In the genomic region with DNA sequence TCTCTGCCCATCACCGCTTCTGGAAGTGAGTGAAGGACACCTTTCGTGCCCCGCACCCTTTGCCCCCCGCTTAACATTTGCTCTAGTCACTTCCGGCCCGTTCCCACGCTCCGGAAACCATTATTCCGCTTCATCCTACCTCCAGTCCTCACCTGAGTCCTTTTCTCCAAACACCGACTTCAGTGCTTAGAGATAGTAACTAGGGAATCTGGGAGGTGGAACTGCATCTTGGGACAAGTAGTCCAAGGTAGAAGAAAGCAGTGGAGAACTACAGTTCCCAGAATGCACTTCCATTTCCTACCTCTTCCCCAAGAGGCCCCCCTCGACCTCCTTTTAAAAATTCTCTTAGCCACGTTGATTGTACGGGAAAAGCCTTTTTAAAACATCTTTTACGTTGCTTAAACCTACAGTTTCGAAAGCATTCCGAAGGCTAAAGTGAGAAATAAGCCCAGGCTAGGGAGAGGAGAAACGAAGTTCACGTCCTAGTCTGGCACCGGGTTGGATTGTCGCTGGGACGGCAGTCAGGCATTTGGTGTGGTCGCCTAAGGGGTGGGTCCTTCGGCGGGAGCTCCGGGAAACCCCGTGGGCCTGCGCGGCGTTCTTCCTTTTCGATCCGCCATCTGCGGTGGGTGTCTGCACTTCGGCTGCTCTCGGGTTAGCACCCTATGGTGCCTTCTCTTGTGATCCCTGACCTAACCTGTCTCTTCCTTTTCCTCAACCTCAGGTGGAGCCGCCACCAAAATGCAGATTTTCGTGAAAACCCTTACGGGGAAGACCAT, we compare ENCODE assay signal across 1 cellular context.
TF ChIP-seq lines count a peak whose summit lies in the region.

A gene (minus strand): TSS at position 210 of the 779 bp plus-strand sequence. CDS start 9,882 bp downstream, outside the sequence.
A gene (plus strand): TSS at position 605 of the 779 bp plus-strand sequence. CDS start 137 bp downstream, at position 742.

TF ChIP-seq in HepG2, 621 proteins besides CTCF, POLR2A, EP300 and RAD21 (continued from another document and continues in another):
- TF ChIP-seq, protein P1, sequence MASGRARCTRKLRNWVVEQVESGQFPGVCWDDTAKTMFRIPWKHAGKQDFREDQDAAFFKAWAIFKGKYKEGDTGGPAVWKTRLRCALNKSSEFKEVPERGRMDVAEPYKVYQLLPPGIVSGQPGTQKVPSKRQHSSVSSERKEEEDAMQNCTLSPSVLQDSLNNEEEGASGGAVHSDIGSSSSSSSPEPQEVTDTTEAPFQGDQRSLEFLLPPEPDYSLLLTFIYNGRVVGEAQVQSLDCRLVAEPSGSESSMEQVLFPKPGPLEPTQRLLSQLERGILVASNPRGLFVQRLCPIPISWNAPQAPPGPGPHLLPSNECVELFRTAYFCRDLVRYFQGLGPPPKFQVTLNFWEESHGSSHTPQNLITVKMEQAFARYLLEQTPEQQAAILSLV (CRISPR knock-in tag; IDR thresholded peaks at IDR 0.05; ENCODE audit: borderline replicate concordance): peak; percentile 12; the same call in 1 of the 2 replicates
- peak; percentile 49; the same call in 1 of the 2 replicates for TF ChIP-seq KDM4B (CRISPR knock-in tag; IDR thresholded peaks at IDR 0.05)
- TF ChIP-seq, protein P2, sequence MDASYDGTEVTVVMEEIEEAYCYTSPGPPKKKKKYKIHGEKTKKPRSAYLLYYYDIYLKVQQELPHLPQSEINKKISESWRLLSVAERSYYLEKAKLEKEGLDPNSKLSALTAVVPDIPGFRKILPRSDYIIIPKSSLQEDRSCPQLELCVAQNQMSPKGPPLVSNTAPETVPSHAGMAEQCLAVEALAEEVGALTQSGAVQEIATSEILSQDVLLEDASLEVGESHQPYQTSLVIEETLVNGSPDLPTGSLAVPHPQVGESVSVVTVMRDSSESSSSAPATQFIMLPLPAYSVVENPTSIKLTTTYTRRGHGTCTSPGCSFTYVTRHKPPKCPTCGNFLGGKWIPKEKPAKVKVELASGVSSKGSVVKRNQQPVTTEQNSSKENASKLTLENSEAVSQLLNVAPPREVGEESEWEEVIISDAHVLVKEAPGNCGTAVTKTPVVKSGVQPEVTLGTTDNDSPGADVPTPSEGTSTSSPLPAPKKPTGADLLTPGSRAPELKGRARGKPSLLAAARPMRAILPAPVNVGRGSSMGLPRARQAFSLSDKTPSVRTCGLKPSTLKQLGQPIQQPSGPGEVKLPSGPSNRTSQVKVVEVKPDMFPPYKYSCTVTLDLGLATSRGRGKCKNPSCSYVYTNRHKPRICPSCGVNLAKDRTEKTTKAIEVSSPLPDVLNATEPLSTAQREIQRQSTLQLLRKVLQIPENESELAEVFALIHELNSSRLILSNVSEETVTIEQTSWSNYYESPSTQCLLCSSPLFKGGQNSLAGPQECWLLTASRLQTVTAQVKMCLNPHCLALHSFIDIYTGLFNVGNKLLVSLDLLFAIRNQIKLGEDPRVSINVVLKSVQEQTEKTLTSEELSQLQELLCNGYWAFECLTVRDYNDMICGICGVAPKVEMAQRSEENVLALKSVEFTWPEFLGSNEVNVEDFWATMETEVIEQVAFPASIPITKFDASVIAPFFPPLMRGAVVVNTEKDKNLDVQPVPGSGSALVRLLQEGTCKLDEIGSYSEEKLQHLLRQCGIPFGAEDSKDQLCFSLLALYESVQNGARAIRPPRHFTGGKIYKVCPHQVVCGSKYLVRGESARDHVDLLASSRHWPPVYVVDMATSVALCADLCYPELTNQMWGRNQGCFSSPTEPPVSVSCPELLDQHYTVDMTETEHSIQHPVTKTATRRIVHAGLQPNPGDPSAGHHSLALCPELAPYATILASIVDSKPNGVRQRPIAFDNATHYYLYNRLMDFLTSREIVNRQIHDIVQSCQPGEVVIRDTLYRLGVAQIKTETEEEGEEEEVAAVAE (CRISPR knock-in tag; IDR thresholded peaks at IDR 0.05; ENCODE audit: borderline replicate concordance): 0 out of 2 replicates have a peak, but pooled peaks have one; percentile 26
- TF ChIP-seq ZNF124 (CRISPR knock-in tag; IDR thresholded peaks at IDR 0.05): peak; percentile 82
- 0 out of 2 replicates have a peak, but pooled peaks have one; percentile 41 for TF ChIP-seq BHLHE40 (IDR thresholded peaks at IDR 0.05; ENCODE audit: low read length)
- no peak for TF ChIP-seq TP53 (CRISPR knock-in tag; conservative IDR thresholded peaks at IDR 0.05)
- no peak; the same call in 1 of the 2 replicates for TF ChIP-seq NFIC (IDR thresholded peaks at IDR 0.05; ENCODE audit: low read length)
- peak; percentile 4; the same call in 1 of the 2 replicates for TF ChIP-seq XBP1 (CRISPR knock-in tag; IDR thresholded peaks at IDR 0.05)
- TF ChIP-seq, protein P3, sequence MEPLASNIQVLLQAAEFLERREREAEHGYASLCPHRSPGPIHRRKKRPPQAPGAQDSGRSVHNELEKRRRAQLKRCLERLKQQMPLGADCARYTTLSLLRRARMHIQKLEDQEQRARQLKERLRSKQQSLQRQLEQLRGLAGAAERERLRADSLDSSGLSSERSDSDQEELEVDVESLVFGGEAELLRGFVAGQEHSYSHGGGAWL (CRISPR knock-in tag; IDR thresholded peaks at IDR 0.05): peak; percentile 84; the same call in 1 of the 2 replicates
- TF ChIP-seq ZNF550 (CRISPR knock-in tag; IDR thresholded peaks at IDR 0.05; ENCODE audit: borderline replicate concordance): no peak
- peak; percentile 83; the same call in 1 of the 2 replicates for TF ChIP-seq ZNF615 (CRISPR knock-in tag; IDR thresholded peaks at IDR 0.05; ENCODE audit: borderline replicate concordance)
- TF ChIP-seq KAT2B (IDR thresholded peaks at IDR 0.05; ENCODE audit: borderline replicate concordance, low read depth, low read length): no peak
- TF ChIP-seq ZNF558 (CRISPR knock-in tag; IDR thresholded peaks at IDR 0.05; ENCODE audit: borderline replicate concordance): peak; percentile 76; the same call in 1 of the 2 replicates
- TF ChIP-seq ZNF567 (CRISPR knock-in tag; IDR thresholded peaks at IDR 0.05; ENCODE audit: borderline replicate concordance): peak; percentile 94; the same call in 1 of the 2 replicates
- peak; percentile 35; the same call in 1 of the 2 replicates for TF ChIP-seq HMG20B (CRISPR knock-in tag; conservative IDR thresholded peaks at IDR 0.05)
- TF ChIP-seq RBM39 (IDR thresholded peaks at IDR 0.05; ENCODE audit: low read depth, low read length, poor library complexity, severe bottlenecking): peak; percentile 52
- TF ChIP-seq ZNF205 (CRISPR knock-in tag; IDR thresholded peaks at IDR 0.05): no peak; the same call in none of the 2 replicates
- peak; percentile 51; the same call in 1 of the 2 replicates for TF ChIP-seq NCOA2 (CRISPR knock-in tag; IDR thresholded peaks at IDR 0.05)
- TF ChIP-seq U2AF1 (optimal IDR thresholded peaks at IDR 0.05; ENCODE audit: low read depth, low read length): no peak
- no peak for TF ChIP-seq TCF12 (IDR thresholded peaks at IDR 0.05)
- TF ChIP-seq TCF12 (CRISPR knock-in tag; IDR thresholded peaks at IDR 0.05): peak; percentile 19; the same call in 1 of the 2 replicates
- no peak for TF ChIP-seq MBNL3 (CRISPR knock-in tag; conservative IDR thresholded peaks at IDR 0.05)
- TF ChIP-seq, protein P4, sequence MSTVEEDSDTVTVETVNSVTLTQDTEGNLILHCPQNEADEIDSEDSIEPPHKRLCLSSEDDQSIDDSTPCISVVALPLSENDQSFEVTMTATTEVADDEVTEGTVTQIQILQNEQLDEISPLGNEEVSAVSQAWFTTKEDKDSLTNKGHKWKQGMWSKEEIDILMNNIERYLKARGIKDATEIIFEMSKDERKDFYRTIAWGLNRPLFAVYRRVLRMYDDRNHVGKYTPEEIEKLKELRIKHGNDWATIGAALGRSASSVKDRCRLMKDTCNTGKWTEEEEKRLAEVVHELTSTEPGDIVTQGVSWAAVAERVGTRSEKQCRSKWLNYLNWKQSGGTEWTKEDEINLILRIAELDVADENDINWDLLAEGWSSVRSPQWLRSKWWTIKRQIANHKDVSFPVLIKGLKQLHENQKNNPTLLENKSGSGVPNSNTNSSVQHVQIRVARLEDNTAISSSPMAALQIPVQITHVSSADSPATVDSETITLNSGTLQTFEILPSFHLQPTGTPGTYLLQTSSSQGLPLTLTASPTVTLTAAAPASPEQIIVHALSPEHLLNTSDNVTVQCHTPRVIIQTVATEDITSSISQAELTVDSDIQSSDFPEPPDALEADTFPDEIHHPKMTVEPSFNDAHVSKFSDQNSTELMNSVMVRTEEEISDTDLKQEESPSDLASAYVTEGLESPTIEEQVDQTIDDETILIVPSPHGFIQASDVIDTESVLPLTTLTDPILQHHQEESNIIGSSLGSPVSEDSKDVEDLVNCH (CRISPR knock-in tag; IDR thresholded peaks at IDR 0.05): no peak
- no peak for TF ChIP-seq ZNF432 (CRISPR knock-in tag; IDR thresholded peaks at IDR 0.05; ENCODE audit: borderline replicate concordance)
- no peak; the same call in 1 of the 2 replicates for TF ChIP-seq RFX5 (IDR thresholded peaks at IDR 0.05; ENCODE audit: low read depth, low read length)
- peak; percentile 84 for TF ChIP-seq GABPB1 (CRISPR knock-in tag; IDR thresholded peaks at IDR 0.05)
- no peak for TF ChIP-seq HOXA9 (CRISPR knock-in tag; IDR thresholded peaks at IDR 0.05; ENCODE audit: borderline replicate concordance)
- TF ChIP-seq, protein P5, sequence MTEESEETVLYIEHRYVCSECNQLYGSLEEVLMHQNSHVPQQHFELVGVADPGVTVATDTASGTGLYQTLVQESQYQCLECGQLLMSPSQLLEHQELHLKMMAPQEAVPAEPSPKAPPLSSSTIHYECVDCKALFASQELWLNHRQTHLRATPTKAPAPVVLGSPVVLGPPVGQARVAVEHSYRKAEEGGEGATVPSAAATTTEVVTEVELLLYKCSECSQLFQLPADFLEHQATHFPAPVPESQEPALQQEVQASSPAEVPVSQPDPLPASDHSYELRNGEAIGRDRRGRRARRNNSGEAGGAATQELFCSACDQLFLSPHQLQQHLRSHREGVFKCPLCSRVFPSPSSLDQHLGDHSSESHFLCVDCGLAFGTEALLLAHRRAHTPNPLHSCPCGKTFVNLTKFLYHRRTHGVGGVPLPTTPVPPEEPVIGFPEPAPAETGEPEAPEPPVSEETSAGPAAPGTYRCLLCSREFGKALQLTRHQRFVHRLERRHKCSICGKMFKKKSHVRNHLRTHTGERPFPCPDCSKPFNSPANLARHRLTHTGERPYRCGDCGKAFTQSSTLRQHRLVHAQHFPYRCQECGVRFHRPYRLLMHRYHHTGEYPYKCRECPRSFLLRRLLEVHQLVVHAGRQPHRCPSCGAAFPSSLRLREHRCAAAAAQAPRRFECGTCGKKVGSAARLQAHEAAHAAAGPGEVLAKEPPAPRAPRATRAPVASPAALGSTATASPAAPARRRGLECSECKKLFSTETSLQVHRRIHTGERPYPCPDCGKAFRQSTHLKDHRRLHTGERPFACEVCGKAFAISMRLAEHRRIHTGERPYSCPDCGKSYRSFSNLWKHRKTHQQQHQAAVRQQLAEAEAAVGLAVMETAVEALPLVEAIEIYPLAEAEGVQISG (CRISPR knock-in tag; IDR thresholded peaks at IDR 0.05): peak; percentile 80
- TF ChIP-seq MEIS1 (CRISPR knock-in tag; IDR thresholded peaks at IDR 0.05; ENCODE audit: borderline replicate concordance): 0 out of 2 replicates have a peak, but pooled peaks have one; percentile 56
- TF ChIP-seq NCOA1 (CRISPR knock-in tag; IDR thresholded peaks at IDR 0.05): 0 out of 2 replicates have a peak, but pooled peaks have one; percentile 4
- TF ChIP-seq, protein P6, sequence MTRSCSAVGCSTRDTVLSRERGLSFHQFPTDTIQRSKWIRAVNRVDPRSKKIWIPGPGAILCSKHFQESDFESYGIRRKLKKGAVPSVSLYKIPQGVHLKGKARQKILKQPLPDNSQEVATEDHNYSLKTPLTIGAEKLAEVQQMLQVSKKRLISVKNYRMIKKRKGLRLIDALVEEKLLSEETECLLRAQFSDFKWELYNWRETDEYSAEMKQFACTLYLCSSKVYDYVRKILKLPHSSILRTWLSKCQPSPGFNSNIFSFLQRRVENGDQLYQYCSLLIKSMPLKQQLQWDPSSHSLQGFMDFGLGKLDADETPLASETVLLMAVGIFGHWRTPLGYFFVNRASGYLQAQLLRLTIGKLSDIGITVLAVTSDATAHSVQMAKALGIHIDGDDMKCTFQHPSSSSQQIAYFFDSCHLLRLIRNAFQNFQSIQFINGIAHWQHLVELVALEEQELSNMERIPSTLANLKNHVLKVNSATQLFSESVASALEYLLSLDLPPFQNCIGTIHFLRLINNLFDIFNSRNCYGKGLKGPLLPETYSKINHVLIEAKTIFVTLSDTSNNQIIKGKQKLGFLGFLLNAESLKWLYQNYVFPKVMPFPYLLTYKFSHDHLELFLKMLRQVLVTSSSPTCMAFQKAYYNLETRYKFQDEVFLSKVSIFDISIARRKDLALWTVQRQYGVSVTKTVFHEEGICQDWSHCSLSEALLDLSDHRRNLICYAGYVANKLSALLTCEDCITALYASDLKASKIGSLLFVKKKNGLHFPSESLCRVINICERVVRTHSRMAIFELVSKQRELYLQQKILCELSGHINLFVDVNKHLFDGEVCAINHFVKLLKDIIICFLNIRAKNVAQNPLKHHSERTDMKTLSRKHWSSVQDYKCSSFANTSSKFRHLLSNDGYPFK (CRISPR knock-in tag; IDR thresholded peaks at IDR 0.05; ENCODE audit: borderline replicate concordance): peak; percentile 81; the same call in 1 of the 2 replicates
- peak; percentile 74; the same call in 1 of the 2 replicates for TF ChIP-seq ARHGAP35 (CRISPR knock-in tag; IDR thresholded peaks at IDR 0.05; ENCODE audit: borderline replicate concordance)
- TF ChIP-seq SRSF9 (IDR thresholded peaks at IDR 0.05; ENCODE audit: borderline replicate concordance, insufficient read depth, low read depth, low read length, poor library complexity, severe bottlenecking): no peak
- TF ChIP-seq ESRRA (CRISPR knock-in tag; IDR thresholded peaks at IDR 0.05; ENCODE audit: low read depth): 0 out of 2 replicates have a peak, but pooled peaks have one; percentile 43
- TF ChIP-seq, protein P7, sequence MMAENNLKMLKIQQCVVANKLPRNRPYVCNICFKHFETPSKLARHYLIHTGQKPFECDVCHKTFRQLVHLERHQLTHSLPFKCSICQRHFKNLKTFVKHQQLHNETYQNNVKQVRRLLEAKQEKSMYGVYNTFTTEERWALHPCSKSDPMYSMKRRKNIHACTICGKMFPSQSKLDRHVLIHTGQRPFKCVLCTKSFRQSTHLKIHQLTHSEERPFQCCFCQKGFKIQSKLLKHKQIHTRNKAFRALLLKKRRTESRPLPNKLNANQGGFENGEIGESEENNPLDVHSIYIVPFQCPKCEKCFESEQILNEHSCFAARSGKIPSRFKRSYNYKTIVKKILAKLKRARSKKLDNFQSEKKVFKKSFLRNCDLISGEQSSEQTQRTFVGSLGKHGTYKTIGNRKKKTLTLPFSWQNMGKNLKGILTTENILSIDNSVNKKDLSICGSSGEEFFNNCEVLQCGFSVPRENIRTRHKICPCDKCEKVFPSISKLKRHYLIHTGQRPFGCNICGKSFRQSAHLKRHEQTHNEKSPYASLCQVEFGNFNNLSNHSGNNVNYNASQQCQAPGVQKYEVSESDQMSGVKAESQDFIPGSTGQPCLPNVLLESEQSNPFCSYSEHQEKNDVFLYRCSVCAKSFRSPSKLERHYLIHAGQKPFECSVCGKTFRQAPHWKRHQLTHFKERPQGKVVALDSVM (CRISPR knock-in tag; IDR thresholded peaks at IDR 0.05): peak; percentile 42; the same call in 1 of the 2 replicates
- peak; percentile 77; the same call in 1 of the 2 replicates for TF ChIP-seq KLF11 (CRISPR knock-in tag; IDR thresholded peaks at IDR 0.05)
